In the genomic region with DNA sequence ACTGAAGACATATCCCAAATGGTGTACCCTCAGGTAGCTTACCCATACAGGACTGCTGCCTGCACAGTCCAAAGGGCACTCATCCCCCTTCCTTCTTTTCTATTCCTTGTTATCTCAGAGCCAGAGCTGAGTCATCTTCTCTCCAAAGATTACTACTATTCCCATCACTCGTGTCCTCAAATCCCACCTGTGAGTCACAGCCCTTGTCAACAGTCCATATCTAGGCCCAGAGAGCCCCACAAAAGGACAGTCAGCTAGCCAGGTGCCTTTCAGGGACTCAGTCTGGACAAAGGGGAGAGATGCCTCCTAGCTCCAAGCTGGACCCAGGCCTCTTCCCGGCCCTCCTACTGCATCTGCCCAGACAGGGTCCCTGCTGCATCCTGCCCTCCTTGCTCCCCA, we compare ENCODE assay signal across 1 cellular context.
A peak's percentile ranks its signal among the peaks of the same experiment; 100 is the strongest.
TF ChIP-seq lines count a peak whose summit lies in the region.

No MANE protein-coding gene starts in this region.

TF ChIP-seq in IMR-90, 13 proteins besides CTCF, POLR2A, EP300 and RAD21:
- peak; percentile 62 for TF ChIP-seq FOS (IDR thresholded peaks at IDR 0.05; ENCODE audit: low read depth, low read length)
- no peak for TF ChIP-seq CHD1 (IDR thresholded peaks at IDR 0.05; ENCODE audit: low read depth, low read length)
- no peak for TF ChIP-seq SMC3 (IDR thresholded peaks at IDR 0.05; ENCODE audit: low read depth, low read length)
